In genomic region chr6:42978793-42979522, GRCh38 we compare ENCODE assay signal across 8 cellular contexts. TPM values are rescaled to one million over a fixed set of nuclear protein-coding genes. Genes with fewer than 3 reads are reported as not detected.
A peak's percentile ranks its signal among the peaks of the same experiment; 100 is the strongest.
DNase-seq lines count a peak whose midpoint lies in the region; ATAC-seq, FAIRE-seq and TF ChIP-seq lines count a peak whose summit lies in the region.

PEX6 (minus strand) TSS chr6:42979181; CDS start chr6:42979150, 31 bp downstream.

- peak within 1 kb of the TSS; percentile 87 to 96 (median 94) for H3K4me3 Mint-ChIP-seq in CD8-positive, alpha-beta memory T cell

- H2BK5ac ChIP-seq in H1 (ENCODE audit: low read depth, low read length), result peak within 1 kb of the TSS; percentile 18; the same call in 1 of the 2 replicates
- H2BK5ac ChIP-seq in mesenchymal stem cell (ENCODE audit: low read depth, low read length, poor library complexity, severe bottlenecking), result peak within 1 kb of the TSS; percentile 74

- H3K4ac ChIP-seq in H1 (replicated peaks; ENCODE audit: insufficient read length, low read depth, low read length) (peak within 1 kb of the TSS; percentile 22), mesenchymal stem cell (ENCODE audit: low read depth in 1 of 2, low read length in 2 of 2) (peak within 1 kb of the TSS; percentile 89 to 95)

- peaks cover 36 to 61% (median 50%) of the 10 kb centered on the region in 3 donors for H3K4me1 Mint-ChIP-seq in CD8-positive, alpha-beta memory T cell

- H4K5ac ChIP-seq in H1 (ENCODE audit: insufficient read length, low read depth, low read length), result peak within 1 kb of the TSS; percentile 20

- no peak within 1 kb of the TSS for H4K91ac ChIP-seq in H1 (replicated peaks; ENCODE audit: insufficient read length, low read length)
- H4K91ac ChIP-seq in mesenchymal stem cell (ENCODE audit: low read length), result peak within 1 kb of the TSS; percentile 78

- H3K27me3 ChIP-seq in CD8-positive, alpha-beta memory T cell (ENCODE audit: insufficient read depth, low read length, poor library complexity, severe bottlenecking), result no peaks in the 10 kb centered on the region
- H3K27me3 ChIP-seq in H1 (replicated peaks in 1 of 4; ENCODE audit: control insufficient read depth in 3 of 4, extremely low read depth in 1 of 4, insufficient read depth in 3 of 4, low read length in 3 of 4) (no peaks in the 10 kb centered on the region), mesenchymal stem cell (ENCODE audit: control insufficient read depth in 1 of 2, insufficient read depth in 1 of 2, low read length in 2 of 2) (no peaks in the 10 kb centered on the region)

- peak within 1 kb of the TSS; percentile 34 to 89 (median 62) for H3K9ac ChIP-seq in H1 (replicated peaks in 1 of 4; ENCODE audit: extremely low read depth in 1 of 4, low read depth in 3 of 4, low read length in 3 of 4)
- H3K9ac ChIP-seq in mesenchymal stem cell (ENCODE audit: low read length), result peak within 1 kb of the TSS; percentile 93

- H4K8ac ChIP-seq in H1 (ENCODE audit: extremely low read depth, insufficient read depth, low read length), result peak within 1 kb of the TSS; percentile 65
- H4K8ac ChIP-seq in mesenchymal stem cell (ENCODE audit: low read length), result peak within 1 kb of the TSS; percentile 92

- peaks cover 2% of the 10 kb centered on the region for H3K36me3 ChIP-seq in CD8-positive, alpha-beta memory T cell (ENCODE audit: insufficient read depth, low read length)
- no peaks in the 10 kb centered on the region; a peak in 1 of 8 replicates for H3K36me3 ChIP-seq in H1 (ENCODE audit: control insufficient read depth in 2 of 4, insufficient read depth in 4 of 4, low read length in 3 of 4)
- peaks cover 2 to 6% of the 10 kb centered on the region in 2 experiments for H3K36me3 ChIP-seq in mesenchymal stem cell (ENCODE audit: control insufficient read depth in 1 of 2, insufficient read depth in 2 of 2, low read depth in 1 of 2, low read length in 2 of 2)

- peak within 1 kb of the TSS; percentile 80 for H3K4me3 ChIP-seq in CD8-positive, alpha-beta memory T cell (ENCODE audit: low read length)
- peak within 1 kb of the TSS; percentile 67 to 92 (median 70) for H3K4me3 ChIP-seq in H1 (ENCODE audit: extremely low read depth in 1 of 4, insufficient read depth in 2 of 4, low read depth in 3 of 4, low read length in 4 of 4)
- peak within 1 kb of the TSS; percentile 81 to 85 for H3K4me3 ChIP-seq in mesenchymal stem cell (ENCODE audit: insufficient read depth in 1 of 2, low read depth in 1 of 2, low read length in 2 of 2)

- H3K79me1 ChIP-seq in H1 (ENCODE audit: low read depth, low read length) (no peaks in the 10 kb centered on the region; the same call in 1 of the 2 replicates), mesenchymal stem cell (replicated peaks; ENCODE audit: low read length, poor library complexity, severe bottlenecking) (peaks cover 11% of the 10 kb centered on the region)

- no peak; a peak in 1 of 4 replicates for TF ChIP-seq CTCF in H1 (IDR thresholded peaks at IDR 0.05; ENCODE audit: control extremely low read depth in 1 of 3, insufficient read depth in 1 of 3, low read depth in 1 of 3, low read length in 3 of 3)

- peaks cover 0 to 1% of the 10 kb centered on the region in 2 experiments for H4K20me1 ChIP-seq in H1 (replicated peaks in 1 of 2; ENCODE audit: control insufficient read depth in 1 of 2, insufficient read depth in 2 of 2, low read length in 2 of 2)

- ATAC-seq in GM21367 (IDR thresholded peaks at IDR 0.05; ENCODE audit: unreplicated experiment), result peak; percentile 61

- peaks cover 10% of the 10 kb centered on the region for H3K23me2 ChIP-seq in H1 (ENCODE audit: low read depth, low read length)

- peak within 1 kb of the TSS; percentile 46 for H3K56ac ChIP-seq in H1 (replicated peaks; ENCODE audit: insufficient read length, low read depth, low read length)

- peaks cover 0 to 21% (median 2%) of the 10 kb centered on the region in 3 donors for H3K36me3 Mint-ChIP-seq in CD8-positive, alpha-beta memory T cell

- H2AK5ac ChIP-seq in H1 (ENCODE audit: low read depth, low read length) (no peak within 1 kb of the TSS), mesenchymal stem cell (ENCODE audit: low read length, severe bottlenecking) (no peak within 1 kb of the TSS)

- peak within 1 kb of the TSS; percentile 44 for H3K18ac ChIP-seq in H1 (ENCODE audit: extremely low read depth, low read length)
- H3K18ac ChIP-seq in mesenchymal stem cell (ENCODE audit: low read depth in 1 of 2, low read length in 2 of 2), result peak within 1 kb of the TSS; percentile 70 to 83

- POLR2A ChIA-PET in CD8-positive, alpha-beta memory T cell (lab: Charles Lee), result interaction anchor here (0.7 to 2.5 kb wide), 19 partner anchors 13 to 1245 kb away, joined by 3 to 50 read pairs (median 3); partner anchors contain the start of genes CNPY3, CUL7, GNMT and GTPBP2
- POLR2A ChIA-PET in H1 (lab: Charles Lee; ENCODE audit: partially characterized antibody), result interaction anchor here (0.5 to 3.8 kb wide), 24 partner anchors 8 to 545 kb away, joined by 3 to 27 read pairs (median 4); partner anchors contain the start of genes CNPY3, CUL7, GNMT and KLC4

- peak; percentile 90 to 97 (median 94) for DNase-seq in CD8-positive, alpha-beta memory T cell
- peak; percentile 90 for DNase-seq in HT1080 (ENCODE audit: low read depth)
- peak; percentile 95 to 96 for DNase-seq in NOMO-1 (lab: John Stamatoyannopoulos, UW; ENCODE audit: unreplicated experiment in 2 of 2)
- peak; percentile 84 to 88 for DNase-seq in activated CD8-positive, alpha-beta memory T cell treated with anti-CD3 and anti-CD28 coated beads for 4 hours (ENCODE audit: low read depth in 2 of 2)
- DNase-seq in H1 (ENCODE audit: low read depth in 1 of 2, low spot score in 2 of 2), result peak; percentile 76 to 89
- peak; percentile 91 for DNase-seq in mesenchymal stem cell
- peak; percentile 79 for DNase-seq in stimulated activated CD8-positive, alpha-beta memory T cell treated with anti-CD3 and anti-CD28 coated beads, Interleukin-15, amount 100 ng/mL, for 1 hour (ENCODE audit: low read depth)

- H2BK12ac ChIP-seq in H1 (ENCODE audit: low read depth, low read length) (no peak within 1 kb of the TSS), mesenchymal stem cell (ENCODE audit: low read length in 2 of 2) (peak within 1 kb of the TSS; percentile 3 to 45)

- CTCF ChIA-PET in CD8-positive, alpha-beta memory T cell (lab: Charles Lee), result interaction anchor here (1.0 to 2.3 kb wide), 5 partner anchors 9 to 165 kb away, joined by 3 to 16 read pairs (median 4); partner anchors contain the start of gene CNPY3
- CTCF ChIA-PET in H1 (lab: Charles Lee; ENCODE audit: partially characterized antibody), result interaction anchor here (0.6 to 4.4 kb wide), 12 partner anchors 8 to 656 kb away, joined by 3 to 33 read pairs (median 4); no protein-coding TSS in a partner anchor

- H3K23ac ChIP-seq in H1 (ENCODE audit: insufficient read length), result no peak within 1 kb of the TSS
- peak within 1 kb of the TSS in 1 of 2 experiments; percentile 60 for H3K23ac ChIP-seq in mesenchymal stem cell (ENCODE audit: low read length in 2 of 2)

- no peaks in the 10 kb centered on the region for H3K9me3 Mint-ChIP-seq in CD8-positive, alpha-beta memory T cell

- peak within 1 kb of the TSS; percentile 94 to 99 (median 97) for H3K27ac Mint-ChIP-seq in CD8-positive, alpha-beta memory T cell

- peak within 1 kb of the TSS; percentile 66 for H2BK15ac ChIP-seq in H1 (ENCODE audit: low read length)
- peak within 1 kb of the TSS; percentile 37 for H2BK15ac ChIP-seq in mesenchymal stem cell (ENCODE audit: low read depth, poor library complexity, severe bottlenecking)

- TF ChIP-seq POLR2A in H1 (IDR thresholded peaks at IDR 0.05; ENCODE audit: control extremely low read depth in 1 of 2, low read depth in 2 of 2, low read length in 2 of 2), result peak; percentile 68 to 69; a peak in 2 of 3 replicates

- no peak for FAIRE-seq in H1 (lab: Jason Lieb, UNC)

- no peak for TF ChIP-seq EP300 in H1 (IDR thresholded peaks at IDR 0.05; ENCODE audit: borderline replicate concordance in 1 of 2, low read depth in 2 of 2, low read length in 2 of 2)

- H3K27me3 Mint-ChIP-seq in CD8-positive, alpha-beta memory T cell, result no peaks in the 10 kb centered on the region

- no peak for TF ChIP-seq RAD21 in H1 (IDR thresholded peaks at IDR 0.05 in 1 of 2, conservative IDR thresholded peaks at IDR 0.05 in 1 of 2; ENCODE audit: low read depth in 2 of 2, low read length in 2 of 2)

- H3K14ac ChIP-seq in H1 (ENCODE audit: insufficient read length) (no peak within 1 kb of the TSS), mesenchymal stem cell (ENCODE audit: low read length in 2 of 2) (peak within 1 kb of the TSS in 1 of 2 experiments; percentile 96)

- whole genome bisulfite sequencing in H1 (ENCODE audit: extremely low coverage in 1 of 2, insufficient coverage in 1 of 2, insufficient read length in 1 of 2, insufficient replicate concordance in 2 of 2, low coverage in 1 of 2, low lambda C conversion rate in 2 of 2, missing lambda C conversion rate in 1 of 2), 2 experiments, result 2% methylated on average over 56 of the region's 63 CpGs; no CpG with 5 or more reads in 1 of the 2 experiments
- under 1% methylated on average over 61 of the region's 63 CpGs for WGBS in mesenchymal stem cell

- peaks cover 0 to 3% of the 10 kb centered on the region in 2 experiments; a peak in 1 of 4 replicates for H3K79me2 ChIP-seq in H1 (ENCODE audit: control insufficient read depth in 1 of 2, insufficient read depth in 2 of 2, low read length in 2 of 2)

- H2BK120ac ChIP-seq in H1 (replicated peaks; ENCODE audit: low read depth, low read length) (no peak within 1 kb of the TSS), mesenchymal stem cell (ENCODE audit: low read depth, low read length) (peak within 1 kb of the TSS; percentile 94)

- H2BK20ac ChIP-seq in H1 (ENCODE audit: low read length), result no peak within 1 kb of the TSS

- peaks cover 47% of the 10 kb centered on the region for H3K4me1 ChIP-seq in CD8-positive, alpha-beta memory T cell (ENCODE audit: insufficient read depth, low read length)
- H3K4me1 ChIP-seq in H1 (replicated peaks in 1 of 4; ENCODE audit: control insufficient read depth in 3 of 4, insufficient read depth in 4 of 4, low read length in 3 of 4) (peaks cover 4 to 10% (median 6%) of the 10 kb centered on the region in 4 experiments; a peak in 3 of 7 replicates), mesenchymal stem cell (ENCODE audit: control insufficient read depth, insufficient read depth, low read depth, low read length) (peaks cover 11% of the 10 kb centered on the region)

- H3K4me2 ChIP-seq in H1 (ENCODE audit: insufficient read depth in 1 of 2, low read depth in 2 of 2, low read length in 2 of 2), result peak within 1 kb of the TSS; percentile 91 to 97
- H3K4me2 ChIP-seq in mesenchymal stem cell (ENCODE audit: low read length, poor library complexity, severe bottlenecking), result peak within 1 kb of the TSS; percentile 99

- H3K27ac ChIP-seq in CD8-positive, alpha-beta memory T cell (ENCODE audit: low read depth, low read length), result peak within 1 kb of the TSS; percentile 79
- no peak within 1 kb of the TSS for H3K27ac ChIP-seq in H1 (ENCODE audit: low read depth, low read length)
- H3K27ac ChIP-seq in mesenchymal stem cell (ENCODE audit: low read length, poor library complexity, severe bottlenecking), result peak within 1 kb of the TSS; percentile 67

- H2AFZ ChIP-seq in H1 (ENCODE audit: low read length) (peak within 1 kb of the TSS; percentile 90), mesenchymal stem cell (ENCODE audit: low read depth, low read length) (peak within 1 kb of the TSS; percentile 68)

- no peaks in the 10 kb centered on the region for H3K9me3 ChIP-seq in CD8-positive, alpha-beta memory T cell (ENCODE audit: low read length)
- no peaks in the 10 kb centered on the region for H3K9me3 ChIP-seq in H1 (ENCODE audit: insufficient read depth in 2 of 2, low read depth in 1 of 2, low read length in 1 of 2)
- H3K9me3 ChIP-seq in mesenchymal stem cell (ENCODE audit: control insufficient read depth, low read length), result no peaks in the 10 kb centered on the region

RNA-seq across cellular contexts. Expression of gene PEX6, which starts in this region (rescaled TPM):
- 10 to 100 TPM; 19.2 to 20.6 TPM for total RNA-seq in CD8-positive, alpha-beta memory T cell
- 14.6 TPM for polyA plus RNA-seq in CD8-positive, alpha-beta memory T cell
- 21.2 and 25.4 TPM in 2 replicates for total RNA-seq in HT1080 (2014; rRNA removed; shearing (Covaris generic))
- 11.2 and 14.0 TPM in 2 replicates for polyA plus RNA-seq in HT1080 (2015; cell fraction: cytosol; rRNA removed)
- 29.8 and 33.0 TPM in 2 replicates for polyA plus RNA-seq in HT1080 (2015; cell fraction: nucleus; rRNA removed)
- 11.7 and 12.5 TPM in 2 replicates for total RNA-seq in H1 (2021; fragmentation: NEBNext Ultra II Directional; extraction: Animal tissue kit (Norgen Biotek cat#: 25700))
- 6.4 and 11.6 TPM in 2 replicates for polyA plus RNA-seq in H1 (2011; rRNA removed)
- 9.2 TPM for polyA plus RNA-seq in H1 (2011; cell fraction: cytosol; rRNA removed)
- 29.3 TPM for polyA plus RNA-seq in H1 (2011; cell fraction: nucleus; rRNA removed)
- 8.5 to 13.3 TPM (median 13.1 TPM) in 4 replicates for polyA plus RNA-seq in H1 (2012, experiment 1 of 2)
- polyA plus RNA-seq in H1 (2012, experiment 2 of 2), result 13.0 TPM
- polyA plus RNA-seq in H1 (2013, experiment 1 of 2), result 5.4 TPM
- polyA plus RNA-seq in H1 (2013, experiment 2 of 2), result 4.6 TPM
- 7.5 and 10.5 TPM in 2 replicates for polyA minus RNA-seq in H1 (2011; rRNA and poly(A)+ RNA removed)
- polyA minus RNA-seq in H1 (2011; cell fraction: cytosol; rRNA and poly(A)+ RNA removed), result 9.2 TPM
- 7.4 TPM for polyA minus RNA-seq in H1 (2011; cell fraction: nucleus; rRNA and poly(A)+ RNA removed)
- 5.6 TPM for polyA plus RNA-seq in mesenchymal stem cell (2013, experiment 1 of 2)
- 5.6 TPM for polyA plus RNA-seq in mesenchymal stem cell (2013, experiment 2 of 2)
